8 cellular contexts compared by ENCODE assay signal in the genomic region with DNA sequence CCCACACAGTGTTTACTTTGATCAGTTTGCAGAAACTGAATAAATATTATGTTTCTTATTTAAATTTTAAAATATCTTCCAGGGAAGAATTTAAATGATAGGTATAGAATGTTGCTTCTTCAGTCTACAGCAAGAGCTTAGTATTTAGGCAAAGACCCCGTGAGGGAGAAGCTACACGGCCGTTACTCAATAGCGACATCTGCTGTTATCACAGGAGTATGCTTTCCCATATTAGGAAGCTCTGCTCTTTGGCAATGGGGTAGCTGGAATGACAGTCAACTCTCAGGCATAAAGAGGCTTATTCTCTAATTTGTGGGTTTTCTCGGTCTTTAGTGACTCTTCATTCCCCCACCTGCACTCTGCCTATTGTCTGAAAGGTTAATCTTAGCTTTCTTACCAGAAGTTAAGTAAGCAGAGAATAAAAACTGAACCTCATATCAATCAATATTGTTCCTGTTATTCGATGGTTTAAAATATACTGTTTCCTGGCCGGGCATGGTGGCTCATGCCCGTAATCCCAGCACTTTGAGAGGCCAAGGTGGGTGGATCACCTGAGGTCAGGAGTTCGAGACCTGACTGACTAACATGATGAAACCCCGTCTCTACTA. TPM values are rescaled to one million over a fixed set of nuclear protein-coding genes. Genes with fewer than 3 reads are reported as not detected.
DNase-seq lines count a peak whose midpoint lies in the region; ATAC-seq, FAIRE-seq and TF ChIP-seq lines count a peak whose summit lies in the region.

No MANE protein-coding gene starts in this region.

- H3K36me3 ChIP-seq in keratinocyte (ENCODE audit: control insufficient read depth in 2 of 2, extremely low read depth in 1 of 2, insufficient read depth in 2 of 2, low read length in 2 of 2), result no peaks in the 10 kb centered on the region

- no peak overlapping the region for H3K27ac ChIP-seq in keratinocyte (ENCODE audit: control insufficient read depth, insufficient read depth, low read length)

- peak; percentile 94 for TF ChIP-seq CTCF in cardiac fibroblast (IDR thresholded peaks at IDR 0.05; ENCODE audit: low read depth, low read length)
- peak; percentile 83 to 89 (median 84) for TF ChIP-seq CTCF in keratinocyte (optimal IDR thresholded peaks at IDR 0.05 in 1 of 3, IDR thresholded peaks at IDR 0.05 in 1 of 3, conservative IDR thresholded peaks at IDR 0.05 in 1 of 3; ENCODE audit: extremely low read depth in 1 of 3, insufficient read depth in 2 of 3, low read length in 3 of 3)

- dilution Hi-C loops in keratinocyte (cut with MboI; ENCODE audit: extremely low pct_ligation_motif_present, low sequenced_read_pairs), result no loop called here

- ATAC-seq in GM21619 (IDR thresholded peaks at IDR 0.05; ENCODE audit: unreplicated experiment), result peak; percentile 74

- H3K9me1 ChIP-seq in keratinocyte (ENCODE audit: control insufficient read depth, extremely low read depth, insufficient read depth, low read length), result no peaks in the 10 kb centered on the region

- no peak overlapping the region for H2AFZ ChIP-seq in keratinocyte (ENCODE audit: control insufficient read depth, low read length)

- no peak overlapping the region for H3K4me2 ChIP-seq in keratinocyte (ENCODE audit: control insufficient read depth, extremely low read depth, insufficient read depth, low read depth, low read length)

- no peaks in the 10 kb centered on the region for H3K4me1 ChIP-seq in keratinocyte (ENCODE audit: control insufficient read depth, extremely low read depth, insufficient read depth, low read length)

- H3K4me3 ChIP-seq in cardiac fibroblast (replicated peaks in 1 of 2; ENCODE audit: low read depth in 2 of 2, low read length in 2 of 2), result no peak overlapping the region
- no peak overlapping the region for H3K4me3 ChIP-seq in keratinocyte (ENCODE audit: control insufficient read depth in 2 of 3, extremely low read depth in 1 of 3, insufficient read depth in 2 of 3, low read depth in 1 of 3, low read length in 3 of 3)

- H3K9me3 ChIP-seq in keratinocyte (ENCODE audit: control insufficient read depth, low read depth, low read length), result no peaks in the 10 kb centered on the region

- H3K27me3 ChIP-seq in keratinocyte (ENCODE audit: control insufficient read depth, extremely low read depth, insufficient read depth, low read length), result no peaks in the 10 kb centered on the region

- peak; percentile 53 for DNase-seq in Daoy (ENCODE audit: low read depth)
- DNase-seq in MV-4-11 (lab: John Stamatoyannopoulos, UW), result peak; percentile 41
- DNase-seq in SIG-M5 treated with dmso at 0.1 percent for 504 hours (lab: John Stamatoyannopoulos, UW; ENCODE audit: unreplicated experiment), result peak; percentile 77
- peak; percentile 78 to 84 for DNase-seq in cardiac fibroblast (ENCODE audit: low read depth in 2 of 2)
- DNase-seq in keratinocyte (ENCODE audit: low read depth, low spot score), result no peak
- peak; percentile 53 for DNase-seq in stimulated activated CD4-positive, alpha-beta T cell treated with anti-CD3 and anti-CD28 coated beads, Interleukin-4, amount 100 ng/mL, for 24 hours
- DNase-seq in HPDE6-E6E7 (ENCODE audit: extremely low spot score), result no peak

- no peaks in the 10 kb centered on the region for H4K20me1 ChIP-seq in keratinocyte (ENCODE audit: control insufficient read depth, extremely low read depth, insufficient read depth, low read length)

- peak; percentile 88 for FAIRE-seq in keratinocyte (lab: Jason Lieb, UNC)

- H3K79me2 ChIP-seq in keratinocyte (ENCODE audit: control insufficient read depth, insufficient read depth, low read length), result no peaks in the 10 kb centered on the region

- H3K9ac ChIP-seq in keratinocyte (ENCODE audit: control insufficient read depth, extremely low read depth, insufficient read depth, low read length), result no peak overlapping the region

RNA-seq across cellular contexts. Expression of a gene that starts 13.2 kb away (rescaled TPM):
- 12.7 and 13.5 TPM in 2 replicates for total RNA-seq in Daoy (2014; rRNA removed; shearing (Covaris generic))
- 8.9 to 19.9 TPM (median 15.8 TPM) in 3 replicates for polyA plus RNA-seq in keratinocyte
- polyA plus RNA-seq in keratinocyte (2011; ENCODE audit: low read depth), result 6.2 TPM
- polyA plus RNA-seq in keratinocyte (2011; cell fraction: cytosol; rRNA removed), result 13.3 and 13.5 TPM in 2 replicates
- 17.1 and 18.2 TPM in 2 replicates for polyA plus RNA-seq in keratinocyte (2011; cell fraction: nucleus; rRNA removed)
- polyA plus RNA-seq in keratinocyte (2012; ENCODE audit: low replicate concordance), result 4.6 and 15.1 TPM in 2 replicates
- 10.2 to 17.8 TPM (median 14.9 TPM) in 3 replicates for polyA minus RNA-seq in keratinocyte
- polyA minus RNA-seq in keratinocyte (2011; cell fraction: cytosol; rRNA and poly(A)+ RNA removed), result 6.9 TPM
- polyA minus RNA-seq in keratinocyte (2011; cell fraction: nucleus; rRNA and poly(A)+ RNA removed), result 11.1 and 19.5 TPM in 2 replicates

RNA-seq across cellular contexts. Expression of a gene that starts 39.3 kb away (rescaled TPM):
- 15.7 and 16.8 TPM in 2 replicates for total RNA-seq in Daoy (2014; rRNA removed; shearing (Covaris generic))
- 14.4 to 25.5 TPM (median 20.7 TPM) in 3 replicates for polyA plus RNA-seq in keratinocyte
- polyA plus RNA-seq in keratinocyte (2011; ENCODE audit: low read depth), result 18.7 TPM
- 10.6 and 23.0 TPM in 2 replicates for polyA plus RNA-seq in keratinocyte (2011; cell fraction: cytosol; rRNA removed)
- polyA plus RNA-seq in keratinocyte (2011; cell fraction: nucleus; rRNA removed), result 19.4 and 20.5 TPM in 2 replicates
- polyA plus RNA-seq in keratinocyte (2012; ENCODE audit: low replicate concordance), result 9.6 and 9.7 TPM in 2 replicates
- polyA minus RNA-seq in keratinocyte, result 4.3 to 16.8 TPM (median 13.1 TPM) in 3 replicates
- polyA minus RNA-seq in keratinocyte (2011; cell fraction: cytosol; rRNA and poly(A)+ RNA removed), result 94.6 TPM
- polyA minus RNA-seq in keratinocyte (2011; cell fraction: nucleus; rRNA and poly(A)+ RNA removed), result 18.8 and 27.7 TPM in 2 replicates

Comparison
In these comparisons a context has a peak if more than half of its experiments do, and no peak if none do; other contexts are left out.
1. DNase-seq: peak in Daoy (single experiment), MV-4-11 (single experiment), SIG-M5 treated with dmso at 0.1 percent for 504 hours (single experiment), cardiac fibroblast (2 of 2) and stimulated activated CD4-positive, alpha-beta T cell treated with anti-CD3 and anti-CD28 coated beads, Interleukin-4, amount 100 ng/mL, for 24 hours (single experiment); none in keratinocyte (single experiment) and HPDE6-E6E7 (single experiment).